In the genomic region with DNA sequence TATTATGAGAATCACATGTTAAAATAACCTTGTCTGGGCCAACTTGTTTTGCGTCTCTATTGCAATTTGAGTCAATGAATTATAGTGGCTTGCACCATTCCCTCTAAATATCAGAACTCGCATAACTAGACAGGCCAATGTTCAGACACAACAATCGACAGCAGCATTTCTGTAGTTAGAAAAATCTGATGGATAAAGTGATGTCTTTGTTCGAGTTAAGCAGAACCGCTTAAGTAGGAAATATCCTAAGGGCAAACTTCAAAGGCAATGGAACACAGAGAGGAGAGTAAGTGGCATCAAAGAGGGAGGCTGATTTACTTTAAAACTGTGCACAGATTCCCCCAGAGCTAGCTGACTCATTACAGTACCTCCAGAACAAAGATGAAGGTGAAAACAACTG, we compare ENCODE assay signal across 7 cellular contexts.
"Had no signal": no experiment of that assay in that cellular context is flagged by ENCODE, and none has a peak within 500 bp of the region (broad histone marks: within the 10 kb centered on the region; RNA-seq: fewer than 3 reads in every experiment).

No MANE protein-coding gene starts in this region.

- DNase-seq: GOT3, H9, HCEC 1CT, KBM-7 had no signal

- H3K27ac ChIP-seq: HL-60 had no signal

- H3K36me3 Mint-ChIP-seq: IgD-negative memory B cell had no signal

- H3K4me1 Mint-ChIP-seq: H9, IgD-negative memory B cell had no signal

- FAIRE-seq: HepG2 had no signal

- H3K27me3 Mint-ChIP-seq: IgD-negative memory B cell had no signal

- H3K4me3 Mint-ChIP-seq: H9, IgD-negative memory B cell had no signal

- H3K27ac Mint-ChIP-seq: H9, IgD-negative memory B cell had no signal
